16 cellular contexts compared by ENCODE assay signal in the genomic region with DNA sequence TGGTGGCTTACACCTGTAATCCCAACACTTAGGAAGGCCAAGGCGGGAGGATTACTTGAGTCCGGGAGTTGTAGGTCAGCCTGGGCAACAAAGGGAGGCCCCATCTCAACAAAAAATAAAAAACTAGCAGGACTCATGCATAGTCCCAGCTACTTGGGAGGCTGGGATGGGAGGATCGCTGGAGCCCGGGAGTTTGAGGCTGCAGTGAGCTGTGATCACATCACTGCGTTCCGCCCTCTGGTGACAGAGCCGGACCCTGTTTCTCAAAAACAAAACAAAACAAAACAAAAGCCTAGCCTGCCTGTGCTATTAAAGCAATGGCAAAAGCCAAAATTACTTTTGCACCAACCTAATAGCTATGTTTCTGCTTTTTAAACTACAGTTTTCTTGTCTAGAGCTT. TPM values are rescaled to one million over a fixed set of nuclear protein-coding genes. Genes with fewer than 3 reads are reported as not detected.
DNase-seq lines count a peak whose midpoint lies in the region; ATAC-seq and TF ChIP-seq lines count a peak whose summit lies in the region.
"Had no signal": no experiment of that assay in that cellular context is flagged by ENCODE, and none has a peak within 500 bp of the region (broad histone marks: within the 10 kb centered on the region; RNA-seq: fewer than 3 reads in every experiment).

No MANE protein-coding gene starts in this region.

- intact Hi-C loops in spleen (cut with DNase I; ENCODE audit: low total_unique reads) = loop anchor here (10.0 kb wide), 1 partner anchor 51 kb away; no protein-coding TSS in a partner anchor

- POLR2A ChIA-PET in activated CD8-positive, alpha-beta T cell treated with anti-CD3 and anti-CD28 coated beads, Interleukin-2, amount 10 ng/mL, durations not matched to agents 7 days and 5 days (lab: Charles Lee) = interaction anchor here (1.4 kb wide), 1 partner anchor 109 kb away, joined by 3 read pairs; the partner anchor contains the start of gene DDX19A

- peaks cover 15% of the 10 kb centered on the region for H3K79me1 ChIP-seq in mesenchymal stem cell (replicated peaks; ENCODE audit: low read length, poor library complexity, severe bottlenecking)

- H3K23ac ChIP-seq in mesenchymal stem cell (ENCODE audit: low read length in 2 of 2) = no peak overlapping the region

- no peaks in the 10 kb centered on the region for H3K9me3 Mint-ChIP-seq in T-helper 2 cell treated with Interferon-gamma antibody and Interleukin-4, amounts not matched to agents 5 μg/mL and 100 μg/mL, for 36 hours
- H3K9me3 Mint-ChIP-seq in activated CD8-positive, alpha-beta T cell treated with anti-CD3 and anti-CD28 coated beads, Interleukin-2, amount 10 ng/mL, durations not matched to agents 7 days and 5 days (ENCODE audit: insufficient read depth) = no peaks in the 10 kb centered on the region

- H3K14ac ChIP-seq in mesenchymal stem cell (ENCODE audit: low read length in 2 of 2) = no peak overlapping the region

- H3K27me3 Mint-ChIP-seq in T-helper 2 cell treated with Interferon-gamma antibody and Interleukin-4, amounts not matched to agents 5 μg/mL and 100 μg/mL, for 36 hours (ENCODE audit: low read depth) = no peaks in the 10 kb centered on the region
- no peaks in the 10 kb centered on the region for H3K27me3 Mint-ChIP-seq in activated CD8-positive, alpha-beta T cell treated with anti-CD3 and anti-CD28 coated beads, Interleukin-2, amount 10 ng/mL, durations not matched to agents 7 days and 5 days (ENCODE audit: low read depth)

- TF ChIP-seq POLR2A in spleen (IDR thresholded peaks at IDR 0.05) = no peak

- WGBS in mesenchymal stem cell = 89% methylated on average over 6 of the region's 7 CpGs
- WGBS in spleen, 5 donors = 88 to 94% (median 90%) methylated on average over 7 of the region's 7 CpGs

- H2AFZ ChIP-seq in mesenchymal stem cell (ENCODE audit: low read depth, low read length) (no peak overlapping the region), MM.1S (ENCODE audit: low read length) (no peak overlapping the region)

- peaks cover 19% of the 10 kb centered on the region for H3K4me1 ChIP-seq in DOHH2 (ENCODE audit: control insufficient read depth, low read length)
- H3K4me1 ChIP-seq in mesenchymal stem cell (ENCODE audit: control insufficient read depth, insufficient read depth, low read depth, low read length) = peaks cover 7% of the 10 kb centered on the region
- H3K4me1 ChIP-seq in MM.1S (ENCODE audit: low read length) = peaks cover 4% of the 10 kb centered on the region
- H3K4me1 ChIP-seq in spleen = peaks cover 6 to 50% (median 27%) of the 10 kb centered on the region in 6 donors

- no peak for DNase-seq in T-helper 2 cell treated with Interferon-gamma antibody and Interleukin-4, amounts not matched to agents 5 μg/mL and 100 μg/mL, for 36 hours (ENCODE audit: low spot score)
- DNase-seq in T-helper 2 cell (no peak), mesenchymal stem cell (no peak), MM.1S (no peak), caudate nucleus (lab: John Stamatoyannopoulos, UW) (no peak), spleen (no peak)
- no peak for DNase-seq in activated CD8-positive, alpha-beta T cell treated with anti-CD3 and anti-CD28 coated beads, Interleukin-2, amount 10 ng/mL, durations not matched to agents 7 days and 5 days
- DNase-seq: COR-L47, head of caudate nucleus, kidney glomerular epithelial cell, NCI-H1417 treated with DMSO at 0.1 percent for 48 hours had no signal

- H3K9me2 ChIP-seq in DOHH2 (replicated peaks; ENCODE audit: control insufficient read depth, low read length) (no peaks in the 10 kb centered on the region), MM.1S (replicated peaks; ENCODE audit: insufficient read depth, low read length) (no peaks in the 10 kb centered on the region)

- no peak overlapping the region for H3K27ac Mint-ChIP-seq in T-helper 2 cell treated with Interferon-gamma antibody and Interleukin-4, amounts not matched to agents 5 μg/mL and 100 μg/mL, for 36 hours
- no peak overlapping the region for H3K27ac Mint-ChIP-seq in activated CD8-positive, alpha-beta T cell treated with anti-CD3 and anti-CD28 coated beads, Interleukin-2, amount 10 ng/mL, durations not matched to agents 7 days and 5 days

- no peak overlapping the region for H2BK5ac ChIP-seq in mesenchymal stem cell (ENCODE audit: low read depth, low read length, poor library complexity, severe bottlenecking)

- no peak for ATAC-seq in activated CD8-positive, alpha-beta T cell treated with anti-CD3 and anti-CD28 coated beads, Interleukin-2, amount 10 ng/mL, durations not matched to agents 7 days and 5 days

- CTCF ChIA-PET in activated CD8-positive, alpha-beta T cell treated with anti-CD3 and anti-CD28 coated beads, Interleukin-2, amount 10 ng/mL, durations not matched to agents 7 days and 5 days (lab: Charles Lee) = interaction anchor here (0.6 to 1.5 kb wide), 6 partner anchors 12 to 86 kb away, joined by 3 to 5 read pairs (median 4); partner anchors contain the start of gene ST3GAL2

- H3K4ac ChIP-seq in mesenchymal stem cell (ENCODE audit: low read depth in 1 of 2, low read length in 2 of 2) = no peak overlapping the region

- H3K4me3 ChIP-seq in DOHH2 (ENCODE audit: low read length) (no peak overlapping the region), mesenchymal stem cell (ENCODE audit: insufficient read depth in 1 of 2, low read depth in 1 of 2, low read length in 2 of 2) (no peak overlapping the region), MM.1S (ENCODE audit: low read length) (no peak overlapping the region), spleen (no peak overlapping the region)

- no peaks in the 10 kb centered on the region for H3K36me3 ChIP-seq in DOHH2 (ENCODE audit: control insufficient read depth, low read length)
- no peaks in the 10 kb centered on the region for H3K36me3 ChIP-seq in mesenchymal stem cell (ENCODE audit: control insufficient read depth in 1 of 2, insufficient read depth in 2 of 2, low read depth in 1 of 2, low read length in 2 of 2)
- H3K36me3 ChIP-seq in MM.1S (replicated peaks; ENCODE audit: insufficient read depth, low read length) = no peaks in the 10 kb centered on the region
- H3K36me3 ChIP-seq in spleen = no peaks in the 10 kb centered on the region
- H3K36me3 ChIP-seq: SJSA1 had no signal

- no peak overlapping the region for H4K91ac ChIP-seq in mesenchymal stem cell (ENCODE audit: low read length)

- H4K20me1 ChIP-seq in DOHH2 (ENCODE audit: control insufficient read depth, insufficient read depth, low read depth, low read length) = no peaks in the 10 kb centered on the region
- H4K20me1 ChIP-seq in MM.1S (ENCODE audit: insufficient read depth, low read length) = no peaks in the 10 kb centered on the region

- no peaks in the 10 kb centered on the region for H3K79me2 ChIP-seq in DOHH2 (ENCODE audit: control insufficient read depth, low read length)
- no peaks in the 10 kb centered on the region for H3K79me2 ChIP-seq in MM.1S (ENCODE audit: low read length)

- TF ChIP-seq CTCF in DOHH2 (IDR thresholded peaks at IDR 0.05; ENCODE audit: low read depth, low read length, poor library complexity, severe bottlenecking) = peak; percentile 22
- TF ChIP-seq CTCF in MM.1S (IDR thresholded peaks at IDR 0.05; ENCODE audit: low read length) = no peak
- TF ChIP-seq CTCF in spleen (IDR thresholded peaks at IDR 0.05 in 8 of 11, conservative IDR thresholded peaks at IDR 0.05 in 3 of 11) = no peak

- peak overlapping the region; percentile 91 for H3K4me3 Mint-ChIP-seq in T-helper 2 cell treated with Interferon-gamma antibody and Interleukin-4, amounts not matched to agents 5 μg/mL and 100 μg/mL, for 36 hours
- H3K4me3 Mint-ChIP-seq in activated CD8-positive, alpha-beta T cell treated with anti-CD3 and anti-CD28 coated beads, Interleukin-2, amount 10 ng/mL, durations not matched to agents 7 days and 5 days = peak overlapping the region; percentile 86

- H3K27me3 ChIP-seq in DOHH2 (ENCODE audit: control insufficient read depth, low read length) = no peaks in the 10 kb centered on the region
- H3K27me3 ChIP-seq in mesenchymal stem cell (ENCODE audit: control insufficient read depth in 1 of 2, insufficient read depth in 1 of 2, low read length in 2 of 2) = no peaks in the 10 kb centered on the region
- no peaks in the 10 kb centered on the region for H3K27me3 ChIP-seq in MM.1S (replicated peaks; ENCODE audit: insufficient read depth, low read length)
- peaks cover 0 to 4% (median 0%) of the 10 kb centered on the region in 7 donors for H3K27me3 ChIP-seq in spleen (replicated peaks in 1 of 7)
- H3K27me3 ChIP-seq: SJSA1 had no signal

- no peak overlapping the region for H4K8ac ChIP-seq in mesenchymal stem cell (ENCODE audit: low read length)

- no peak overlapping the region for H3K18ac ChIP-seq in mesenchymal stem cell (ENCODE audit: low read depth in 1 of 2, low read length in 2 of 2)

- peak overlapping the region; percentile 19 for H2BK120ac ChIP-seq in mesenchymal stem cell (ENCODE audit: low read depth, low read length)

- H3K27ac ChIP-seq in DOHH2 (ENCODE audit: low read depth, low read length) = no peak overlapping the region
- H3K27ac ChIP-seq in mesenchymal stem cell (ENCODE audit: low read length, poor library complexity, severe bottlenecking) = no peak overlapping the region
- no peak overlapping the region for H3K27ac ChIP-seq in MM.1S (ENCODE audit: low read length)
- H3K27ac ChIP-seq in caudate nucleus (ENCODE audit: low read depth, low read length) = no peak overlapping the region
- no peak overlapping the region for H3K27ac ChIP-seq in spleen
- H3K27ac ChIP-seq: epithelial cell of prostate, HL-60, KMS-11, SJSA1 had no signal

- no peak overlapping the region for H2BK15ac ChIP-seq in mesenchymal stem cell (ENCODE audit: low read depth, poor library complexity, severe bottlenecking)

- H3K4me1 Mint-ChIP-seq in T-helper 2 cell treated with Interferon-gamma antibody and Interleukin-4, amounts not matched to agents 5 μg/mL and 100 μg/mL, for 36 hours (ENCODE audit: low read depth) = peaks cover 17% of the 10 kb centered on the region
- H3K4me1 Mint-ChIP-seq in activated CD8-positive, alpha-beta T cell treated with anti-CD3 and anti-CD28 coated beads, Interleukin-2, amount 10 ng/mL, durations not matched to agents 7 days and 5 days (ENCODE audit: low read depth) = peaks cover 23% of the 10 kb centered on the region

- no peak overlapping the region for H2AK5ac ChIP-seq in mesenchymal stem cell (ENCODE audit: low read length, severe bottlenecking)

- H3K9me3 ChIP-seq in DOHH2 (ENCODE audit: control insufficient read depth, insufficient read depth, low read length) (no peaks in the 10 kb centered on the region), mesenchymal stem cell (ENCODE audit: control insufficient read depth, low read length) (no peaks in the 10 kb centered on the region), MM.1S (replicated peaks; ENCODE audit: insufficient read depth, low read length) (no peaks in the 10 kb centered on the region), spleen (no peaks in the 10 kb centered on the region)
- H3K9me3 ChIP-seq: SJSA1 had no signal

- no peak overlapping the region for H2BK12ac ChIP-seq in mesenchymal stem cell (ENCODE audit: low read length in 2 of 2)

- H3K9ac ChIP-seq in mesenchymal stem cell (ENCODE audit: low read length) (no peak overlapping the region), MM.1S (ENCODE audit: low read length) (no peak overlapping the region)

- no peaks in the 10 kb centered on the region for H3K36me3 Mint-ChIP-seq in T-helper 2 cell treated with Interferon-gamma antibody and Interleukin-4, amounts not matched to agents 5 μg/mL and 100 μg/mL, for 36 hours (ENCODE audit: low read depth)
- no peaks in the 10 kb centered on the region for H3K36me3 Mint-ChIP-seq in activated CD8-positive, alpha-beta T cell treated with anti-CD3 and anti-CD28 coated beads, Interleukin-2, amount 10 ng/mL, durations not matched to agents 7 days and 5 days (ENCODE audit: low read depth)

- H3F3A ChIP-seq in DOHH2 (ENCODE audit: control insufficient read depth, insufficient read depth) (peaks cover 3% of the 10 kb centered on the region; the same call in 1 of the 2 replicates), MM.1S (ENCODE audit: insufficient read depth, low read length) (no peaks in the 10 kb centered on the region)

- H3K4me2 ChIP-seq in DOHH2 (ENCODE audit: low read length) = peak overlapping the region; percentile 16
- H3K4me2 ChIP-seq in mesenchymal stem cell (ENCODE audit: low read length, poor library complexity, severe bottlenecking) = no peak overlapping the region
- no peak overlapping the region for H3K4me2 ChIP-seq in MM.1S (ENCODE audit: low read depth, low read length)

RNA-seq across cellular contexts. Expression of gene FCSK, which starts 1.5 kb away (rescaled TPM):
- total RNA-seq in activated CD8-positive, alpha-beta T cell treated with anti-CD3 and anti-CD28 coated beads, Interleukin-2, amount 10 ng/mL, durations not matched to agents 7 days and 5 days = 10 to 100 TPM; 17.3 to 18.8 TPM
- polyA plus RNA-seq in mesenchymal stem cell (2013, experiment 1 of 2) = 3.7 TPM
- 3.7 TPM for polyA plus RNA-seq in mesenchymal stem cell (2013, experiment 2 of 2)
- 10 to 100 TPM; 20.8 to 31.9 (median 27.1) TPM for total RNA-seq in spleen
- polyA plus RNA-seq in spleen = 10 to 100 TPM in 2 of 3 donors, 1 to 10 TPM in 1; 8.1 to 18.6 (median 16.7) TPM

RNA-seq across cellular contexts. Expression of gene ST3GAL2, which starts 17.0 kb away (rescaled TPM):
- total RNA-seq in activated CD8-positive, alpha-beta T cell treated with anti-CD3 and anti-CD28 coated beads, Interleukin-2, amount 10 ng/mL, durations not matched to agents 7 days and 5 days = 10 to 100 TPM; 34.1 to 39.0 TPM
- polyA plus RNA-seq in mesenchymal stem cell (2013, experiment 1 of 2) = 52.5 TPM
- 48.9 TPM for polyA plus RNA-seq in mesenchymal stem cell (2013, experiment 2 of 2)
- 10 to 100 TPM; 33.1 to 66.9 (median 48.1) TPM for total RNA-seq in spleen
- polyA plus RNA-seq in spleen = 10 to 100 TPM in 1 of 3 donors, 1 to 10 TPM in 2; 5.2 to 16.5 (median 7.2) TPM
